In genomic region chr14:49962616-49963015, GRCh38 we compare ENCODE assay signal across 9 cellular contexts.
DNase-seq lines count a peak whose midpoint lies in the region; ATAC-seq lines count a peak whose summit lies in the region.
"Had no signal": no experiment of that assay in that cellular context is flagged by ENCODE, and none has a peak within 500 bp of the region (broad histone marks: within the 10 kb centered on the region; RNA-seq: fewer than 3 reads in every experiment).

No MANE protein-coding gene starts in this region.

- H3K4me3 Mint-ChIP-seq in activated T-helper 17 cell treated with anti-CD3 and anti-CD28 coated beads, Interleukin-2, amount 50 U/mL, for 72 hours, result peak overlapping the region; percentile 50

- DNase-seq in stimulated activated CD4-positive, alpha-beta T cell treated with anti-CD3 and anti-CD28 coated beads, Interleukin-12 subunit alpha, Interleukin-12 subunit beta, amount 100 ng/mL, for 24 hours (ENCODE audit: low read depth in 2 of 2), result peak; percentile 39 to 63
- no peak for DNase-seq in NCI-H446 (lab: John Stamatoyannopoulos, UW)
- no peak for DNase-seq in NCI-H187 (lab: John Stamatoyannopoulos, UW)
- DNase-seq in COLO668 (lab: John Stamatoyannopoulos, UW; ENCODE audit: unreplicated experiment), result no peak
- DNase-seq: SW 1271 had no signal

- peak; percentile 32 for ATAC-seq in GM18520 (IDR thresholded peaks at IDR 0.05; ENCODE audit: unreplicated experiment)
- ATAC-seq in HG03066 (IDR thresholded peaks at IDR 0.05; ENCODE audit: low read depth, unreplicated experiment), result peak; percentile 36
- peak; percentile 87 for ATAC-seq in activated T-helper 17 cell treated with anti-CD3 and anti-CD28 coated beads, Interleukin-2, amount 50 U/mL, for 72 hours (replicated peaks)
- no peak for ATAC-seq in GM19328 (IDR thresholded peaks at IDR 0.05; ENCODE audit: unreplicated experiment)

- H3K9me3 Mint-ChIP-seq in activated T-helper 17 cell treated with anti-CD3 and anti-CD28 coated beads, Interleukin-2, amount 50 U/mL, for 72 hours, result no peaks in the 10 kb centered on the region

- H3K4me1 Mint-ChIP-seq in activated T-helper 17 cell treated with anti-CD3 and anti-CD28 coated beads, Interleukin-2, amount 50 U/mL, for 72 hours, result peaks cover 30% of the 10 kb centered on the region

- H3K27me3 Mint-ChIP-seq in activated T-helper 17 cell treated with anti-CD3 and anti-CD28 coated beads, Interleukin-2, amount 50 U/mL, for 72 hours, result no peaks in the 10 kb centered on the region

- H3K36me3 Mint-ChIP-seq in activated T-helper 17 cell treated with anti-CD3 and anti-CD28 coated beads, Interleukin-2, amount 50 U/mL, for 72 hours (ENCODE audit: low read depth), result no peaks in the 10 kb centered on the region

- peak overlapping the region; percentile 61 for H3K27ac Mint-ChIP-seq in activated T-helper 17 cell treated with anti-CD3 and anti-CD28 coated beads, Interleukin-2, amount 50 U/mL, for 72 hours

Comparison
In these comparisons a context has a peak if more than half of its experiments do, and no peak if none do; other contexts are left out.
1. DNase-seq: peak in stimulated activated CD4-positive, alpha-beta T cell treated with anti-CD3 and anti-CD28 coated beads, Interleukin-12 subunit alpha, Interleukin-12 subunit beta, amount 100 ng/mL, for 24 hours (2 of 2); none in NCI-H446 (0 of 2), NCI-H187 (0 of 2) and COLO668 (single experiment).